In the genomic region with DNA sequence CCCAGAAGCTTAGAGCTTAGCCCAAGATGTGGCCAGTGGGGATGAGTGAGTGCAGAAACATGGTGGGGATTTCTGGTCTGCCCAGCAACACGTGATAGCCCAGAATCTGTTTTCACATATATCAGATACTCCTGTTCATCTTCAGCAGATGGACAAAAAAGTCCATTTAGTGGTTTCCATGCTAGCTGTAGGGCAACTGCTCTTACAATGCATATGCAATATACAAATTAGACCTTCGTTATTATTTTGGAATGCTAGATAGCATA, we compare ENCODE assay signal across 16 cellular contexts.
DNase-seq lines count a peak whose midpoint lies in the region; ATAC-seq and TF ChIP-seq lines count a peak whose summit lies in the region.
"Had no signal": no experiment of that assay in that cellular context is flagged by ENCODE, and none has a peak within 500 bp of the region (broad histone marks: within the 10 kb centered on the region; RNA-seq: fewer than 3 reads in every experiment).

No MANE protein-coding gene starts in this region.

- CTCF ChIA-PET in activated CD8-positive, alpha-beta T cell treated with anti-CD3 and anti-CD28 coated beads for 36 hours (lab: Charles Lee), result interaction anchor here (0.6 to 4.5 kb wide), 38 partner anchors 9 to 195 kb away, joined by 3 to 72 read pairs (median 6); no protein-coding TSS in a partner anchor
- CTCF ChIA-PET in activated CD8-positive, alpha-beta T cell treated with anti-CD3 and anti-CD28 coated beads, Interleukin-2, amount 10 ng/mL, durations not matched to agents 7 days and 5 days (lab: Charles Lee), result interaction anchor here (0.8 to 5.2 kb wide), 33 partner anchors 9 to 195 kb away, joined by 3 to 89 read pairs (median 8); no protein-coding TSS in a partner anchor

- H3K27me3 Mint-ChIP-seq in activated CD8-positive, alpha-beta T cell treated with anti-CD3 and anti-CD28 coated beads for 36 hours, result no peaks in the 10 kb centered on the region
- H3K27me3 Mint-ChIP-seq in activated CD8-positive, alpha-beta T cell treated with anti-CD3 and anti-CD28 coated beads, Interleukin-2, amount 10 ng/mL, durations not matched to agents 7 days and 5 days (ENCODE audit: low read depth), result no peaks in the 10 kb centered on the region
- H3K27me3 Mint-ChIP-seq in activated T-helper 17 cell treated with anti-CD3 and anti-CD28 coated beads, Interleukin-2, amount 50 U/mL, for 72 hours, result no peaks in the 10 kb centered on the region
- H3K27me3 Mint-ChIP-seq: activated naive CD8-positive, alpha-beta T cell had no signal

- no peaks in the 10 kb centered on the region for H3K36me3 Mint-ChIP-seq in activated CD8-positive, alpha-beta T cell treated with anti-CD3 and anti-CD28 coated beads for 36 hours (ENCODE audit: low read depth)
- peaks cover 4% of the 10 kb centered on the region for H3K36me3 Mint-ChIP-seq in activated CD8-positive, alpha-beta T cell treated with anti-CD3 and anti-CD28 coated beads, Interleukin-2, amount 10 ng/mL, durations not matched to agents 7 days and 5 days (ENCODE audit: low read depth)
- H3K36me3 Mint-ChIP-seq in activated T-helper 17 cell treated with anti-CD3 and anti-CD28 coated beads, Interleukin-2, amount 50 U/mL, for 72 hours (ENCODE audit: low read depth), result no peaks in the 10 kb centered on the region
- H3K36me3 Mint-ChIP-seq: CD14-positive monocyte had no signal

- H3K27ac Mint-ChIP-seq in activated CD8-positive, alpha-beta T cell treated with anti-CD3 and anti-CD28 coated beads for 36 hours, result peak overlapping the region; percentile 25
- no peak overlapping the region for H3K27ac Mint-ChIP-seq in activated CD8-positive, alpha-beta T cell treated with anti-CD3 and anti-CD28 coated beads, Interleukin-2, amount 10 ng/mL, durations not matched to agents 7 days and 5 days
- H3K27ac Mint-ChIP-seq in activated T-helper 17 cell treated with anti-CD3 and anti-CD28 coated beads, Interleukin-2, amount 50 U/mL, for 72 hours, result no peak overlapping the region

- no peak overlapping the region for H3K4me3 Mint-ChIP-seq in activated CD8-positive, alpha-beta T cell treated with anti-CD3 and anti-CD28 coated beads for 36 hours
- H3K4me3 Mint-ChIP-seq in activated CD8-positive, alpha-beta T cell treated with anti-CD3 and anti-CD28 coated beads, Interleukin-2, amount 10 ng/mL, durations not matched to agents 7 days and 5 days, result no peak overlapping the region
- peak overlapping the region; percentile 45 for H3K4me3 Mint-ChIP-seq in activated T-helper 17 cell treated with anti-CD3 and anti-CD28 coated beads, Interleukin-2, amount 50 U/mL, for 72 hours
- H3K4me3 Mint-ChIP-seq: activated naive CD8-positive, alpha-beta T cell; CD14-positive monocyte had no signal

- no peak for TF ChIP-seq CTCF in activated CD8-positive, alpha-beta T cell treated with anti-CD3 and anti-CD28 coated beads for 36 hours (IDR thresholded peaks at IDR 0.05)

- intact Hi-C loops in activated CD8-positive, alpha-beta T cell treated with anti-CD3 and anti-CD28 coated beads for 36 hours (cut with micrococcal nuclease), result loop anchor here (5.0 kb wide), 3 partner anchors 35 to 160 kb away; no protein-coding TSS in a partner anchor

- no peak for ATAC-seq in activated CD8-positive, alpha-beta T cell treated with anti-CD3 and anti-CD28 coated beads for 36 hours
- no peak for ATAC-seq in activated CD8-positive, alpha-beta T cell treated with anti-CD3 and anti-CD28 coated beads, Interleukin-2, amount 10 ng/mL, durations not matched to agents 7 days and 5 days
- peak; percentile 22 for ATAC-seq in GM21529 (IDR thresholded peaks at IDR 0.05; ENCODE audit: unreplicated experiment)
- peak; percentile 14 for ATAC-seq in HG03521 (IDR thresholded peaks at IDR 0.05; ENCODE audit: unreplicated experiment)
- ATAC-seq in activated T-helper 17 cell treated with anti-CD3 and anti-CD28 coated beads, Interleukin-2, amount 50 U/mL, for 72 hours (replicated peaks), result no peak
- no peak for ATAC-seq in HG02763 (IDR thresholded peaks at IDR 0.05; ENCODE audit: unreplicated experiment)
- ATAC-seq: left ventricle myocardium superior, sciatic nerve had no signal

- peaks cover 41% of the 10 kb centered on the region for H3K4me1 Mint-ChIP-seq in activated CD8-positive, alpha-beta T cell treated with anti-CD3 and anti-CD28 coated beads for 36 hours (ENCODE audit: low read depth)
- peaks cover 36% of the 10 kb centered on the region for H3K4me1 Mint-ChIP-seq in activated CD8-positive, alpha-beta T cell treated with anti-CD3 and anti-CD28 coated beads, Interleukin-2, amount 10 ng/mL, durations not matched to agents 7 days and 5 days (ENCODE audit: low read depth)
- peaks cover 33% of the 10 kb centered on the region for H3K4me1 Mint-ChIP-seq in activated T-helper 17 cell treated with anti-CD3 and anti-CD28 coated beads, Interleukin-2, amount 50 U/mL, for 72 hours

- DNase-seq in activated CD8-positive, alpha-beta T cell treated with anti-CD3 and anti-CD28 coated beads for 36 hours, result no peak
- no peak for DNase-seq in activated CD8-positive, alpha-beta T cell treated with anti-CD3 and anti-CD28 coated beads, Interleukin-2, amount 10 ng/mL, durations not matched to agents 7 days and 5 days
- DNase-seq in NCI-H2196 (lab: John Stamatoyannopoulos, UW; ENCODE audit: unreplicated experiment) (no peak), pons (ENCODE audit: low spot score) (no peak)
- DNase-seq: DMS153, left ventricle myocardium superior, NCI-H1436 treated with DMSO at 0.1 percent for 48 hours, NCI-H446 treated with DMSO at 0.1 percent for 48 hours, SIG-M5 had no signal

- POLR2A ChIA-PET in activated CD8-positive, alpha-beta T cell treated with anti-CD3 and anti-CD28 coated beads for 36 hours (lab: Charles Lee), result interaction anchor here (0.6 to 2.8 kb wide), 11 partner anchors 8 to 190 kb away, joined by 3 to 11 read pairs (median 6); no protein-coding TSS in a partner anchor
- POLR2A ChIA-PET in activated CD8-positive, alpha-beta T cell treated with anti-CD3 and anti-CD28 coated beads, Interleukin-2, amount 10 ng/mL, durations not matched to agents 7 days and 5 days (lab: Charles Lee), result interaction anchor here (1.0 to 2.1 kb wide), 4 partner anchors 8 to 103 kb away, joined by 3 to 12 read pairs (median 4); no protein-coding TSS in a partner anchor

- peaks cover 7% of the 10 kb centered on the region for H3K9me3 Mint-ChIP-seq in activated CD8-positive, alpha-beta T cell treated with anti-CD3 and anti-CD28 coated beads for 36 hours
- H3K9me3 Mint-ChIP-seq in activated CD8-positive, alpha-beta T cell treated with anti-CD3 and anti-CD28 coated beads, Interleukin-2, amount 10 ng/mL, durations not matched to agents 7 days and 5 days (ENCODE audit: insufficient read depth), result peaks cover 6% of the 10 kb centered on the region
- peaks cover 5% of the 10 kb centered on the region for H3K9me3 Mint-ChIP-seq in activated T-helper 17 cell treated with anti-CD3 and anti-CD28 coated beads, Interleukin-2, amount 50 U/mL, for 72 hours

Comparison
In these comparisons a context has a peak if more than half of its experiments do, and no peak if none do; other contexts are left out.
1. ATAC-seq: peak in GM21529 (single experiment) and HG03521 (single experiment); none in activated CD8-positive, alpha-beta T cell treated with anti-CD3 and anti-CD28 coated beads for 36 hours (single experiment), activated CD8-positive, alpha-beta T cell treated with anti-CD3 and anti-CD28 coated beads, Interleukin-2, amount 10 ng/mL, durations not matched to agents 7 days and 5 days (single experiment), activated T-helper 17 cell treated with anti-CD3 and anti-CD28 coated beads, Interleukin-2, amount 50 U/mL, for 72 hours (single experiment) and HG02763 (single experiment).